17 cellular contexts compared by ENCODE assay signal in genomic region chr2:100887713-100888112, GRCh38.
DNase-seq lines count a peak whose midpoint lies in the region; ATAC-seq and TF ChIP-seq lines count a peak whose summit lies in the region.
"Had no signal": no experiment of that assay in that cellular context is flagged by ENCODE, and none has a peak within 500 bp of the region (broad histone marks: within the 10 kb centered on the region; RNA-seq: fewer than 3 reads in every experiment).

No MANE protein-coding gene starts in this region.

- peaks cover 11% of the 10 kb centered on the region for H3K4me1 ChIP-seq in right cardiac atrium (ENCODE audit: control insufficient read depth, insufficient read depth, low read length)
- H3K4me1 ChIP-seq in vagina = peaks cover 33% of the 10 kb centered on the region

- DNase-seq in left ventricle myocardium superior (no peak), right cardiac atrium (no peak), cerebellar cortex (ENCODE audit: low spot score) (peak; percentile 25), midbrain (lab: John Stamatoyannopoulos, UW) (peak; percentile 37), vagina (ENCODE audit: extremely low spot score in 2 of 2) (no peak), AG08396 (ENCODE audit: low spot score) (no peak), NCI-H774 (lab: John Stamatoyannopoulos, UW) (no peak)
- DNase-seq: activated B cell treated with CpG ODN at 0.5 μM for 24 hours; activated naive CD4-positive, alpha-beta T cell treated with Interleukin-2 at 50 U/mL for 16 hours; brain microvascular endothelial cell; endodermal cell; glutamatergic neuron; islet precursor cell; NCI-H1105 treated with DMSO at 0.1 percent for 48 hours; NCI-H2227 treated with DMSO at 0.1 percent for 48 hours; stimulated activated CD4-positive, alpha-beta T cell treated with anti-CD3 and anti-CD28 coated beads, Interleukin-4, amount 100 ng/mL, for 24 hours had no signal

- intact Hi-C loops in left ventricle myocardium superior (cut with micrococcal nuclease) = no loop called here
- intact Hi-C loops in right cardiac atrium (cut with DNase I) = no loop called here
- intact Hi-C loops in vagina (cut with DNase I) = no loop called here

- whole genome bisulfite sequencing in right cardiac atrium = 61% methylated on average over 9 of the region's 9 CpGs

- H3K27ac ChIP-seq in right cardiac atrium (ENCODE audit: low read length) (no peak overlapping the region), vagina (peak overlapping the region; percentile 1)
- H3K27ac ChIP-seq: brain microvascular endothelial cell had no signal

- no peaks in the 10 kb centered on the region for H3K9me3 ChIP-seq in right cardiac atrium (ENCODE audit: control insufficient read depth, low read length)
- H3K9me3 ChIP-seq in vagina = no peaks in the 10 kb centered on the region

- H3K36me3 ChIP-seq in vagina = no peaks in the 10 kb centered on the region
- H3K36me3 ChIP-seq: brain microvascular endothelial cell had no signal

- H3K27me3 ChIP-seq in right cardiac atrium (ENCODE audit: control insufficient read depth, insufficient read depth) = no peaks in the 10 kb centered on the region
- no peaks in the 10 kb centered on the region for H3K27me3 ChIP-seq in vagina
- H3K27me3 ChIP-seq: brain microvascular endothelial cell had no signal

- TF ChIP-seq CTCF in vagina (IDR thresholded peaks at IDR 0.05) = no peak

- no peak for TF ChIP-seq POLR2A in vagina (IDR thresholded peaks at IDR 0.05)

- H3K4me3 ChIP-seq in right cardiac atrium (ENCODE audit: low read length) = no peak overlapping the region
- no peak overlapping the region for H3K4me3 ChIP-seq in vagina

- ATAC-seq in left ventricle myocardium superior (peak; percentile 9), right cardiac atrium (no peak), GM18519 (IDR thresholded peaks at IDR 0.05; ENCODE audit: low FRiP score, unreplicated experiment) (no peak)

Comparison
In these comparisons a context has a peak if more than half of its experiments do, and no peak if none do; other contexts are left out.
1. DNase-seq: peak in cerebellar cortex (single experiment) and midbrain (single experiment); none in left ventricle myocardium superior (single experiment), right cardiac atrium (0 of 3), vagina (0 of 2), AG08396 (single experiment) and NCI-H774 (single experiment).